8 cellular contexts compared by ENCODE assay signal in genomic region chr1:26126321-26127084, GRCh38. TPM values are rescaled to one million over a fixed set of nuclear protein-coding genes. Genes with fewer than 3 reads are reported as not detected.
DNase-seq lines count a peak whose midpoint lies in the region; ATAC-seq and TF ChIP-seq lines count a peak whose summit lies in the region.

No MANE protein-coding gene starts in this region.

- intact Hi-C loops in OCI-LY7 (cut with micrococcal nuclease; ENCODE audit: unreplicated experiment) = no loop called here
- intact Hi-C loops in lower lobe of right lung (cut with DNase I) = no loop called here

- H3K4me2 ChIP-seq in OCI-LY7 (ENCODE audit: low read length) = peak overlapping the region; percentile 57

- H3K4me1 ChIP-seq in OCI-LY7 (ENCODE audit: insufficient read depth, low read length, poor library complexity, severe bottlenecking) = peaks cover 32% of the 10 kb centered on the region
- H3K4me1 ChIP-seq in lower lobe of right lung = peaks cover 67% of the 10 kb centered on the region

- H3K27ac ChIP-seq in OCI-LY7 (ENCODE audit: low read depth, low read length, poor library complexity, severe bottlenecking) = peak overlapping the region; percentile 78
- H3K27ac ChIP-seq in lower lobe of right lung = peak overlapping the region; percentile 82

- H3K79me2 ChIP-seq in OCI-LY7 (ENCODE audit: insufficient read depth, low read depth, low read length) = peaks cover 9% of the 10 kb centered on the region; the same call in 1 of the 2 replicates

- H2AFZ ChIP-seq in OCI-LY7 (ENCODE audit: low read length) = peak overlapping the region; percentile 18; the same call in 1 of the 2 replicates

- H4K20me1 ChIP-seq in OCI-LY7 (ENCODE audit: insufficient read depth, low read length) = no peaks in the 10 kb centered on the region

- H3K9me2 ChIP-seq in OCI-LY7 (ENCODE audit: insufficient read depth, low read length) = no peaks in the 10 kb centered on the region

- H3K36me3 ChIP-seq in OCI-LY7 (ENCODE audit: insufficient read depth, low read length) = peaks cover 30% of the 10 kb centered on the region
- H3K36me3 ChIP-seq in lower lobe of right lung = peaks cover 3% of the 10 kb centered on the region

- TF ChIP-seq CTCF in OCI-LY7 (conservative IDR thresholded peaks at IDR 0.05; ENCODE audit: low read length) (no peak), lower lobe of right lung (IDR thresholded peaks at IDR 0.05) (no peak)

- H3K27me3 ChIP-seq in lower lobe of right lung (ENCODE audit: low read depth) = no peaks in the 10 kb centered on the region

- CTCF ChIA-PET in OCI-LY7 (lab: Charles Lee; ENCODE audit: unreplicated experiment) = interaction anchor here (1.0 kb wide), 1 partner anchor 19 kb away, joined by 3 read pairs; no protein-coding TSS in a partner anchor

- ATAC-seq in GM18909 (IDR thresholded peaks at IDR 0.05; ENCODE audit: poor library complexity, unreplicated experiment) = peak; percentile 69
- ATAC-seq in HG03460 (IDR thresholded peaks at IDR 0.05; ENCODE audit: unreplicated experiment) = peak; percentile 77
- peak; percentile 89 to 93 for ATAC-seq in lower lobe of right lung
- ATAC-seq in HG03095 (IDR thresholded peaks at IDR 0.05; ENCODE audit: unreplicated experiment) = no peak

- POLR2A ChIA-PET in OCI-LY7 (lab: Charles Lee) = interaction anchor here (0.7 to 3.3 kb wide), 5 partner anchors 11 to 223 kb away, joined by 3 to 12 read pairs (median 7); no protein-coding TSS in a partner anchor

- BruUV-seq in OCI-LY7 (replicated peaks; lab: Mats Ljungman, UMichigan) = no TSS peak

- H3K4me3 ChIP-seq in OCI-LY7 (ENCODE audit: low read depth, low read length, poor library complexity, severe bottlenecking) (peak overlapping the region; percentile 38), lower lobe of right lung (peak overlapping the region; percentile 12)

- H3K9me3 ChIP-seq in OCI-LY7 (ENCODE audit: low read length) = no peaks in the 10 kb centered on the region
- no peaks in the 10 kb centered on the region for H3K9me3 ChIP-seq in lower lobe of right lung

- peak; percentile 79 for DNase-seq in OCI-LY7 (ENCODE audit: low spot score)
- peak; percentile 77 for DNase-seq in activated effector memory CD4-positive, alpha-beta T cell treated with anti-CD3 and anti-CD28 coated beads, Interleukin-2, amount 50 U/mL, for 16 hours
- DNase-seq in lower lobe of right lung = no peak
- DNase-seq in anterior cingulate cortex (lab: John Stamatoyannopoulos, UW) = no peak
- no peak for DNase-seq in D341Med (ENCODE audit: low spot score)

RNA-seq across cellular contexts. Expression of gene PDIK1L, which starts 14.9 kb away (rescaled TPM):
- total RNA-seq in OCI-LY7 (2014; rRNA removed; shearing (Covaris generic)) = 10.4 and 12.9 TPM in 2 replicates
- 17.2 and 21.3 TPM in 2 replicates for total RNA-seq in OCI-LY7 (2022)
- 11.8 TPM for total RNA-seq in lower lobe of right lung

RNA-seq across cellular contexts. Expression of gene FAM110D, which starts 32.4 kb away (rescaled TPM):
- total RNA-seq in OCI-LY7 (2014; rRNA removed; shearing (Covaris generic)) = not detected in 2 replicates
- total RNA-seq in OCI-LY7 (2022) (0.11 TPM in 1 of 2 replicates, not detected in the other), lower lobe of right lung (3.8 TPM)

RNA-seq across cellular contexts. Expression of gene C1orf232, which starts 42.3 kb away (rescaled TPM):
- total RNA-seq in OCI-LY7 (2014; rRNA removed; shearing (Covaris generic)) = not detected in 2 replicates
- total RNA-seq in OCI-LY7 (2022) (not detected in 2 replicates), lower lobe of right lung (not detected)

RNA-seq across cellular contexts. Expression of gene ZNF593, which starts 43.2 kb away (rescaled TPM):
- 60.0 and 63.6 TPM in 2 replicates for total RNA-seq in OCI-LY7 (2014; rRNA removed; shearing (Covaris generic))
- 33.0 and 42.8 TPM in 2 replicates for total RNA-seq in OCI-LY7 (2022)
- total RNA-seq in lower lobe of right lung = 18.0 TPM

RNA-seq across cellular contexts. Expression of gene ZNF593OS, which starts 45.1 kb away (rescaled TPM):
- total RNA-seq in OCI-LY7 (2014; rRNA removed; shearing (Covaris generic)) = not detected in 2 replicates
- not detected in 2 replicates for total RNA-seq in OCI-LY7 (2022)
- not detected for total RNA-seq in lower lobe of right lung

Comparison
In these comparisons a context has a peak if more than half of its experiments do, and no peak if none do; other contexts are left out.
1. DNase-seq: peak in OCI-LY7 (single experiment) and activated effector memory CD4-positive, alpha-beta T cell treated with anti-CD3 and anti-CD28 coated beads, Interleukin-2, amount 50 U/mL, for 16 hours (single experiment); none in lower lobe of right lung (single experiment), anterior cingulate cortex (0 of 58) and D341Med (single experiment).